In the genomic region with DNA sequence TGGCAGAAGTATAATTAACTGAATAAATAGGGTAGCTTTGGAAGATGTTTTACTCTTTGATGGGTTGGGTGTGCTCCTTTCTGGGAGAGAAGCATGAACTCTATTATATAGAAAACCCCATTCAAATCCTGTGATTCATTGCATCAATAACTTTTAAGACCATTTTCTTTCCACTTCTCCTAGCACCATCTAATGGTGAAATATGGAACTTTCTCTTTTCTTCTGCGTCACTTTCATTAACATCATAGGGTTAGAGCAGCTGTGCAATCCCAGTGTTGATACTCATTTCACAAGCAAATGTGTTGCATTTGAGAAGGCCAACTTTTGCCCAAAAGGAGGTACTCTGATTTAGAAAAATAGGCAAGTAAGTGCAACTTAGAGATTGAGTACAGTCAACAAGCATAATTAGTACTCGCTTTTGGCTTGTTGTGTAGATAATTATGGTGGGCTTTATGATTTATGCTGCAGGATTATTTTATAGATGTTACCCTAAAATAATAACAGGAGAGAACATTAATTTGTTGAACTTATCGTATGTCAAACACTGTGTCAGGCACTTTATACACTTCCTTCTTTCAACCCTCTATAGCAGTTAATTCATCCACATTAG, we compare ENCODE assay signal across 8 cellular contexts.
DNase-seq lines count a peak whose midpoint lies in the region; ATAC-seq, FAIRE-seq and TF ChIP-seq lines count a peak whose summit lies in the region.

No MANE protein-coding gene starts in this region.

- no TSS peak for BruUV-seq in PC-3 (replicated peaks; lab: Mats Ljungman, UMichigan)

- peak; percentile 68 to 69 for TF ChIP-seq RAD21 in H1 (IDR thresholded peaks at IDR 0.05 in 1 of 2, conservative IDR thresholded peaks at IDR 0.05 in 1 of 2; ENCODE audit: low read depth in 2 of 2, low read length in 2 of 2)

- no peaks in the 10 kb centered on the region for H3K4me1 Mint-ChIP-seq in activated CD4-positive, alpha-beta T cell treated with anti-CD3 and anti-CD28 coated beads, Interleukin-2, amount 10 ng/mL, durations not matched to agents 7 days and 5 days

- no peaks in the 10 kb centered on the region for H3K27me3 ChIP-seq in Karpas-422 (ENCODE audit: low read length)
- no peaks in the 10 kb centered on the region for H3K27me3 ChIP-seq in PC-3 (ENCODE audit: low read length)
- no peaks in the 10 kb centered on the region; a peak in 1 of 7 replicates for H3K27me3 ChIP-seq in H1 (replicated peaks in 1 of 4; ENCODE audit: control insufficient read depth in 3 of 4, extremely low read depth in 1 of 4, insufficient read depth in 3 of 4, low read length in 3 of 4)
- no peaks in the 10 kb centered on the region for H3K27me3 ChIP-seq in muscle layer of duodenum (ENCODE audit: low read depth, low read length)

- no peak overlapping the region for H3K14ac ChIP-seq in H1 (ENCODE audit: insufficient read length)

- no peak overlapping the region for H3K4me3 ChIP-seq in Karpas-422 (ENCODE audit: low read length)
- H3K4me3 ChIP-seq in PC-3 (ENCODE audit: low read length) = no peak overlapping the region
- H3K4me3 ChIP-seq in H1 (ENCODE audit: extremely low read depth in 1 of 4, insufficient read depth in 2 of 4, low read depth in 3 of 4, low read length in 4 of 4) = no peak overlapping the region
- no peak overlapping the region for H3K4me3 ChIP-seq in muscle layer of duodenum (ENCODE audit: low read depth in 1 of 2, low read length in 2 of 2)

- no peaks in the 10 kb centered on the region for H3K23me2 ChIP-seq in H1 (ENCODE audit: low read depth, low read length)

- no peaks in the 10 kb centered on the region for H3K79me1 ChIP-seq in H1 (ENCODE audit: low read depth, low read length)

- H3K18ac ChIP-seq in H1 (ENCODE audit: extremely low read depth, low read length) = no peak overlapping the region

- no peak overlapping the region for H2BK15ac ChIP-seq in H1 (ENCODE audit: low read length)

- no peak overlapping the region for H3K27ac Mint-ChIP-seq in activated CD4-positive, alpha-beta T cell treated with anti-CD3 and anti-CD28 coated beads, Interleukin-2, amount 10 ng/mL, durations not matched to agents 7 days and 5 days

- H2AFZ ChIP-seq in Karpas-422 (ENCODE audit: low read length) (no peak overlapping the region), PC-3 (ENCODE audit: low read length) (no peak overlapping the region), H1 (ENCODE audit: low read length) (no peak overlapping the region)

- no peaks in the 10 kb centered on the region for H4K20me1 ChIP-seq in Karpas-422 (ENCODE audit: insufficient read depth, low read depth, low read length)
- H4K20me1 ChIP-seq in PC-3 (ENCODE audit: low read length) = no peaks in the 10 kb centered on the region
- no peaks in the 10 kb centered on the region for H4K20me1 ChIP-seq in H1 (replicated peaks in 1 of 2; ENCODE audit: control insufficient read depth in 1 of 2, insufficient read depth in 2 of 2, low read length in 2 of 2)

- intact Hi-C loops in PC-3 (cut with micrococcal nuclease) = loop anchor here (1.0 to 5.0 kb wide), 5 partner anchors 33 to 224 kb away; a partner anchor contains a TSS

- H3K36me3 Mint-ChIP-seq in activated CD4-positive, alpha-beta T cell treated with anti-CD3 and anti-CD28 coated beads, Interleukin-2, amount 10 ng/mL, durations not matched to agents 7 days and 5 days (ENCODE audit: low read depth) = no peaks in the 10 kb centered on the region

- no peak for TF ChIP-seq POLR2A in H1 (IDR thresholded peaks at IDR 0.05; ENCODE audit: control extremely low read depth in 1 of 2, low read depth in 2 of 2, low read length in 2 of 2)

- no peaks in the 10 kb centered on the region for H3K27me3 Mint-ChIP-seq in activated CD4-positive, alpha-beta T cell treated with anti-CD3 and anti-CD28 coated beads, Interleukin-2, amount 10 ng/mL, durations not matched to agents 7 days and 5 days

- H3K9me3 ChIP-seq in Karpas-422 (ENCODE audit: low read length) (no peaks in the 10 kb centered on the region), PC-3 (ENCODE audit: low read length) (no peaks in the 10 kb centered on the region), H1 (ENCODE audit: insufficient read depth in 2 of 2, low read depth in 1 of 2, low read length in 1 of 2) (no peaks in the 10 kb centered on the region), muscle layer of duodenum (ENCODE audit: control insufficient read depth in 1 of 2, low read length in 2 of 2) (no peaks in the 10 kb centered on the region)

- POLR2A ChIA-PET in PC-3 (lab: Charles Lee; ENCODE audit: unreplicated experiment) (no interaction called here), H1 (lab: Charles Lee; ENCODE audit: partially characterized antibody) (no interaction called here)
- POLR2A ChIA-PET in activated CD4-positive, alpha-beta T cell treated with anti-CD3 and anti-CD28 coated beads, Interleukin-2, amount 10 ng/mL, durations not matched to agents 7 days and 5 days (lab: Charles Lee) = interaction anchor here (0.6 kb wide), 1 partner anchor 637 kb away, joined by 3 read pairs; no protein-coding TSS in a partner anchor

- no peak overlapping the region for H2BK120ac ChIP-seq in H1 (replicated peaks; ENCODE audit: low read depth, low read length)

- ATAC-seq in GM21737 (IDR thresholded peaks at IDR 0.05; ENCODE audit: unreplicated experiment) = peak; percentile 66
- peak; percentile 1 for ATAC-seq in PC-3

- no peaks in the 10 kb centered on the region for H3K9me3 Mint-ChIP-seq in activated CD4-positive, alpha-beta T cell treated with anti-CD3 and anti-CD28 coated beads, Interleukin-2, amount 10 ng/mL, durations not matched to agents 7 days and 5 days

- no peak overlapping the region for H3K4me3 Mint-ChIP-seq in activated CD4-positive, alpha-beta T cell treated with anti-CD3 and anti-CD28 coated beads, Interleukin-2, amount 10 ng/mL, durations not matched to agents 7 days and 5 days

- no peak overlapping the region for H3K56ac ChIP-seq in H1 (replicated peaks; ENCODE audit: insufficient read length, low read depth, low read length)

- no peak for FAIRE-seq in H1 (lab: Jason Lieb, UNC)

- H3K79me2 ChIP-seq in Karpas-422 (ENCODE audit: low read length) (no peaks in the 10 kb centered on the region), PC-3 (ENCODE audit: low read length) (no peaks in the 10 kb centered on the region), H1 (ENCODE audit: control insufficient read depth in 1 of 2, insufficient read depth in 2 of 2, low read length in 2 of 2) (no peaks in the 10 kb centered on the region)

- CTCF ChIA-PET in PC-3 (lab: Charles Lee) (interaction anchor here (0.6 to 1.2 kb wide), 2 partner anchors 22 to 27 kb away, joined by 3 to 5 read pairs; no protein-coding TSS in a partner anchor), H1 (lab: Charles Lee; ENCODE audit: partially characterized antibody) (interaction anchor here (0.6 to 9.1 kb wide), 32 partner anchors 9 to 310 kb away, joined by 3 to 139 read pairs (median 4); a partner anchor contains a TSS)
- CTCF ChIA-PET in activated CD4-positive, alpha-beta T cell treated with anti-CD3 and anti-CD28 coated beads, Interleukin-2, amount 10 ng/mL, durations not matched to agents 7 days and 5 days (lab: Charles Lee) = interaction anchor here (0.8 to 2.0 kb wide), 4 partner anchors 14 to 289 kb away, joined by 3 to 5 read pairs (median 4); a partner anchor contains a TSS

- H3K9ac ChIP-seq in Karpas-422 (ENCODE audit: low read length) (no peak overlapping the region), PC-3 (ENCODE audit: low read length) (no peak overlapping the region), H1 (replicated peaks in 1 of 4; ENCODE audit: extremely low read depth in 1 of 4, low read depth in 3 of 4, low read length in 3 of 4) (no peak overlapping the region)

- no peak overlapping the region for H2AK5ac ChIP-seq in H1 (ENCODE audit: low read depth, low read length)

- DNase-seq in DMS79 treated with DMSO at 0.1 percent for 48 hours (lab: John Stamatoyannopoulos, UW) = peak; percentile 14
- DNase-seq in DMS79 (lab: John Stamatoyannopoulos, UW) = no peak
- peak; percentile 83 for DNase-seq in Karpas-422
- DNase-seq in PC-3 = peak; percentile 90
- no peak for DNase-seq in H1 (ENCODE audit: low read depth in 1 of 2, low spot score in 2 of 2)
- DNase-seq in activated CD4-positive, alpha-beta T cell treated with anti-CD3 and anti-CD28 coated beads, Interleukin-2, amount 10 ng/mL, durations not matched to agents 7 days and 5 days = no peak

- H4K91ac ChIP-seq in H1 (replicated peaks; ENCODE audit: insufficient read length, low read length) = no peak overlapping the region

- H3K27ac ChIP-seq in Karpas-422 (ENCODE audit: low read length) (no peak overlapping the region), PC-3 (ENCODE audit: low read length) (no peak overlapping the region), H1 (ENCODE audit: low read depth, low read length) (no peak overlapping the region), muscle layer of duodenum (ENCODE audit: low read length) (peak overlapping the region; percentile 34)

- 69% methylated on average over 3 of the region's 3 CpGs; no CpG with 5 or more reads in 1 of the 2 experiments for WGBS in H1 (ENCODE audit: extremely low coverage in 1 of 2, insufficient coverage in 1 of 2, insufficient read length in 1 of 2, insufficient replicate concordance in 2 of 2, low coverage in 1 of 2, low lambda C conversion rate in 2 of 2, missing lambda C conversion rate in 1 of 2), 2 experiments

- no peaks in the 10 kb centered on the region for H3K36me3 ChIP-seq in Karpas-422 (ENCODE audit: insufficient read depth, low read length)
- H3K36me3 ChIP-seq in PC-3 (ENCODE audit: low read depth, low read length) = no peaks in the 10 kb centered on the region
- no peaks in the 10 kb centered on the region for H3K36me3 ChIP-seq in H1 (ENCODE audit: control insufficient read depth in 2 of 4, insufficient read depth in 4 of 4, low read length in 3 of 4)
- no peaks in the 10 kb centered on the region for H3K36me3 ChIP-seq in muscle layer of duodenum (ENCODE audit: control insufficient read depth in 1 of 2, insufficient read depth in 2 of 2, low read length in 2 of 2)

- no peak overlapping the region for H2BK12ac ChIP-seq in H1 (ENCODE audit: low read depth, low read length)

- H4K8ac ChIP-seq in H1 (ENCODE audit: extremely low read depth, insufficient read depth, low read length) = no peak overlapping the region

- no peak for TF ChIP-seq EP300 in H1 (IDR thresholded peaks at IDR 0.05; ENCODE audit: borderline replicate concordance in 1 of 2, low read depth in 2 of 2, low read length in 2 of 2)

- no peak overlapping the region for H2BK5ac ChIP-seq in H1 (ENCODE audit: low read depth, low read length)

- H3K4me2 ChIP-seq in Karpas-422 (ENCODE audit: low read depth, low read length, poor library complexity, severe bottlenecking) (no peak overlapping the region), PC-3 (ENCODE audit: low read length) (no peak overlapping the region), H1 (ENCODE audit: insufficient read depth in 1 of 2, low read depth in 2 of 2, low read length in 2 of 2) (no peak overlapping the region)

- no peak overlapping the region for H3K23ac ChIP-seq in H1 (ENCODE audit: insufficient read length)

- no peak overlapping the region for H4K5ac ChIP-seq in H1 (ENCODE audit: insufficient read length, low read depth, low read length)

- H3F3A ChIP-seq in PC-3 (ENCODE audit: low read length, unreplicated experiment) = peaks cover 15% of the 10 kb centered on the region

- H3K4me1 ChIP-seq in Karpas-422 (ENCODE audit: low read length) (no peaks in the 10 kb centered on the region), PC-3 (ENCODE audit: insufficient read depth, low read length) (peaks cover 74% of the 10 kb centered on the region), H1 (replicated peaks in 1 of 4; ENCODE audit: control insufficient read depth in 3 of 4, insufficient read depth in 4 of 4, low read length in 3 of 4) (no peaks in the 10 kb centered on the region), muscle layer of duodenum (ENCODE audit: control insufficient read depth in 1 of 2, insufficient read depth in 2 of 2, low read length in 2 of 2) (peaks cover 0 to 14% of the 10 kb centered on the region in 2 donors)

- H3K9me2 ChIP-seq in Karpas-422 (replicated peaks; ENCODE audit: insufficient read depth, low read length) = no peaks in the 10 kb centered on the region
- no peaks in the 10 kb centered on the region for H3K9me2 ChIP-seq in PC-3 (replicated peaks; ENCODE audit: low read length)

- no peak overlapping the region for H2BK20ac ChIP-seq in H1 (ENCODE audit: low read length)

- TF ChIP-seq CTCF in PC-3 (conservative IDR thresholded peaks at IDR 0.05; ENCODE audit: low read depth, low read length) (peak; percentile 78), H1 (IDR thresholded peaks at IDR 0.05; ENCODE audit: control extremely low read depth in 1 of 3, insufficient read depth in 1 of 3, low read depth in 1 of 3, low read length in 3 of 3) (peak in 2 of 3 experiments; percentile 38 to 59; a peak in 2 of 4 replicates)

- H3K4ac ChIP-seq in H1 (replicated peaks; ENCODE audit: insufficient read length, low read depth, low read length) = no peak overlapping the region

Comparison
In these comparisons a context has a peak if more than half of its experiments do, and no peak if none do; other contexts are left out.
1. DNase-seq: peak in DMS79 treated with DMSO at 0.1 percent for 48 hours (single experiment), Karpas-422 (single experiment) and PC-3 (single experiment); none in DMS79 (single experiment), H1 (0 of 2) and activated CD4-positive, alpha-beta T cell treated with anti-CD3 and anti-CD28 coated beads, Interleukin-2, amount 10 ng/mL, durations not matched to agents 7 days and 5 days (single experiment).